25 cellular contexts compared by ENCODE assay signal in genomic region chr1:201949491-201949890, GRCh38. TPM values are rescaled to one million over a fixed set of nuclear protein-coding genes. Genes with fewer than 3 reads are reported as not detected.
DNase-seq lines count a peak whose midpoint lies in the region; ATAC-seq, FAIRE-seq and TF ChIP-seq lines count a peak whose summit lies in the region.
"Had no signal": no experiment of that assay in that cellular context is flagged by ENCODE, and none has a peak within 500 bp of the region (broad histone marks: within the 10 kb centered on the region; RNA-seq: fewer than 3 reads in every experiment).

No MANE protein-coding gene starts in this region.

- H3K4me1 Mint-ChIP-seq in HFFc6 (ENCODE audit: low read depth) (peaks cover 42% of the 10 kb centered on the region), astrocyte (ENCODE audit: low read depth, unreplicated experiment) (peaks cover 33% of the 10 kb centered on the region)

- TF ChIP-seq POLR2A in testis (IDR thresholded peaks at IDR 0.05): no peak

- H3K36me3 Mint-ChIP-seq in HFFc6 (ENCODE audit: low read depth): peaks cover 4% of the 10 kb centered on the region
- no peaks in the 10 kb centered on the region for H3K36me3 Mint-ChIP-seq in astrocyte (ENCODE audit: low read depth, unreplicated experiment)
- H3K36me3 Mint-ChIP-seq: naive thymus-derived CD4-positive, alpha-beta T cell had no signal

- H3K27me3 ChIP-seq in astrocyte (ENCODE audit: insufficient read depth, low read length) (no peaks in the 10 kb centered on the region), testis (no peaks in the 10 kb centered on the region)
- H3K27me3 ChIP-seq: cardiac muscle cell had no signal

- H3K36me3 ChIP-seq in astrocyte (ENCODE audit: insufficient read depth, low read length) (no peaks in the 10 kb centered on the region), testis (ENCODE audit: low read depth, missing control alignments) (no peaks in the 10 kb centered on the region)

- H3K9ac ChIP-seq in astrocyte (ENCODE audit: low read length): no peak overlapping the region

- H3K9me3 ChIP-seq in astrocyte (ENCODE audit: insufficient read depth, low read depth, low read length): no peaks in the 10 kb centered on the region
- no peaks in the 10 kb centered on the region for H3K9me3 ChIP-seq in testis

- H3K4me1 ChIP-seq in astrocyte (ENCODE audit: insufficient read depth, low read length) (peaks cover 29% of the 10 kb centered on the region), testis (peaks cover 20% of the 10 kb centered on the region)

- intact Hi-C loops in testis (cut with DNase I; ENCODE audit: low total_unique reads): no loop called here

- FAIRE-seq in astrocyte (lab: Jason Lieb, UNC): no peak
- FAIRE-seq: frontal cortex, G401.6 had no signal

- H3K27ac ChIP-seq in astrocyte (ENCODE audit: low read depth, low read length): no peak overlapping the region
- peak overlapping the region; percentile 66 to 74 for H3K27ac ChIP-seq in testis
- H3K27ac ChIP-seq: cardiac muscle cell had no signal

- peak overlapping the region; percentile 19; the same call in 1 of the 2 replicates for H3K27ac Mint-ChIP-seq in HFFc6
- peak overlapping the region; percentile 62 for H3K27ac Mint-ChIP-seq in astrocyte (ENCODE audit: unreplicated experiment)
- H3K27ac Mint-ChIP-seq: activated CD8-positive, alpha-beta T cell treated with anti-CD3 and anti-CD28 coated beads for 36 hours; CD4-positive, alpha-beta T cell had no signal

- H3K27me3 Mint-ChIP-seq in HFFc6 (ENCODE audit: insufficient read depth) (peaks cover 2% of the 10 kb centered on the region), astrocyte (ENCODE audit: low read depth, unreplicated experiment) (peaks cover 11% of the 10 kb centered on the region)

- DNase-seq in HFFc6: no peak
- DNase-seq in astrocyte (ENCODE audit: low read depth): no peak
- peak; percentile 24 for DNase-seq in hepatic stellate cell (ENCODE audit: low spot score)
- no peak for DNase-seq in testis
- no peak for DNase-seq in GM10266 (ENCODE audit: extremely low spot score)
- DNase-seq in NCI-H2107 treated with DMSO at 0.1 percent for 48 hours (lab: John Stamatoyannopoulos, UW; ENCODE audit: unreplicated experiment): no peak
- DNase-seq in glomerular visceral epithelial cell (ENCODE audit: extremely low spot score): no peak
- DNase-seq: activated CD8-positive, alpha-beta T cell treated with anti-CD3 and anti-CD28 coated beads for 36 hours; CD4-positive, alpha-beta T cell; DMS153; KG1; kidney glomerular epithelial cell; mammary epithelial cell; naive thymus-derived CD4-positive, alpha-beta T cell; NCI-H526 treated with DMSO at 0.1 percent for 48 hours; OCI-M1; substantia nigra; SW 1271 had no signal

- H3K4me3 Mint-ChIP-seq in HFFc6 (no peak overlapping the region), astrocyte (ENCODE audit: unreplicated experiment) (peak overlapping the region; percentile 50)
- H3K4me3 Mint-ChIP-seq: activated CD8-positive, alpha-beta T cell treated with anti-CD3 and anti-CD28 coated beads for 36 hours; CD4-positive, alpha-beta T cell; naive thymus-derived CD4-positive, alpha-beta T cell had no signal

- no peaks in the 10 kb centered on the region for H4K20me1 ChIP-seq in astrocyte (ENCODE audit: insufficient read depth, low read length)

- no peak for TF ChIP-seq CTCF in HFFc6 (IDR thresholded peaks at IDR 0.05)
- TF ChIP-seq CTCF in astrocyte (IDR thresholded peaks at IDR 0.05; ENCODE audit: insufficient read depth, low read depth, low read length): no peak
- TF ChIP-seq CTCF in testis (IDR thresholded peaks at IDR 0.05): no peak
- TF ChIP-seq CTCF in GM10266 (IDR thresholded peaks at IDR 0.05; ENCODE audit: control insufficient read depth, insufficient read depth, low read depth, missing control alignments): no peak

- H3K4me3 ChIP-seq in astrocyte (ENCODE audit: insufficient read depth, low read depth, low read length) (no peak overlapping the region), testis (no peak overlapping the region)
- H3K4me3 ChIP-seq: cardiac muscle cell had no signal

- no peak overlapping the region for H3K4me2 ChIP-seq in astrocyte (ENCODE audit: low read length)

- H3K9me3 Mint-ChIP-seq in HFFc6: no peaks in the 10 kb centered on the region
- peaks cover 3% of the 10 kb centered on the region for H3K9me3 Mint-ChIP-seq in astrocyte (ENCODE audit: unreplicated experiment)
- H3K9me3 Mint-ChIP-seq: activated CD8-positive, alpha-beta T cell treated with anti-CD3 and anti-CD28 coated beads for 36 hours; CD4-positive, alpha-beta T cell had no signal

- no peaks in the 10 kb centered on the region for H3K79me2 ChIP-seq in astrocyte (ENCODE audit: insufficient read depth, low read length)

- ATAC-seq in HG02623 (IDR thresholded peaks at IDR 0.05; ENCODE audit: unreplicated experiment): no peak
- ATAC-seq: activated CD4-positive, CD25-positive, alpha-beta regulatory T cell treated with anti-CD3 and anti-CD28 coated beads, Interleukin-2, amount 50 U/mL, for 24 hours; activated CD8-positive, alpha-beta T cell treated with anti-CD3 and anti-CD28 coated beads for 36 hours; naive thymus-derived CD4-positive, alpha-beta T cell; Right ventricle myocardium inferior had no signal

- no peak overlapping the region for H2AFZ ChIP-seq in astrocyte (ENCODE audit: low read depth, low read length)

RNA-seq across cellular contexts. Expression of gene LMOD1, which starts 3.1 kb away (rescaled TPM):
- 10 to 100 TPM; 19.0 to 37.4 (median 36.5) TPM for total RNA-seq in HFFc6 (2021; fragmentation: NEBNext Ultra II Directional; extraction: Animal tissue kit (Norgen Biotek cat#: 25700))
- total RNA-seq in astrocyte (13.2 and 14.9 TPM in 2 replicates), testis (10 to 100 TPM; 31.4 to 46.3 TPM)
- 39.4 TPM for polyA plus RNA-seq in testis (ENCODE audit: insufficient read depth, low read depth, low replicate concordance)
- total RNA-seq: activated CD8-positive, alpha-beta T cell treated with anti-CD3 and anti-CD28 coated beads for 36 hours; CD4-positive, alpha-beta T cell; HT-29; naive thymus-derived CD4-positive, alpha-beta T cell had no signal
- polyA plus RNA-seq: mammary epithelial cell; naive thymus-derived CD4-positive, alpha-beta T cell had no signal

RNA-seq across cellular contexts. Expression of gene TIMM17A, which starts 5.8 kb away (rescaled TPM):
- 100 to 1,000 TPM; 114 to 128 (median 122) TPM for total RNA-seq in HFFc6 (2021; fragmentation: NEBNext Ultra II Directional; extraction: Animal tissue kit (Norgen Biotek cat#: 25700))
- total RNA-seq in astrocyte (130 and 139 TPM in 2 replicates), testis (10 to 100 TPM; 22.7 to 24.7 TPM)
- polyA plus RNA-seq in testis (ENCODE audit: insufficient read depth, low read depth, low replicate concordance): 42.5 TPM

RNA-seq across cellular contexts. Expression of gene RNPEP, which starts 33.0 kb away (rescaled TPM):
- total RNA-seq in HFFc6 (2021; fragmentation: NEBNext Ultra II Directional; extraction: Animal tissue kit (Norgen Biotek cat#: 25700)): 10 to 100 TPM; 66.6 to 82.5 (median 76.4) TPM
- total RNA-seq in astrocyte (65.8 and 68.9 TPM in 2 replicates), testis (10 to 100 TPM; 55.4 to 58.1 TPM)
- polyA plus RNA-seq in testis (ENCODE audit: insufficient read depth, low read depth, low replicate concordance): 60.4 TPM
